15 cellular contexts compared by ENCODE assay signal in genomic region chr11:131658952-131659351, GRCh38.
DNase-seq lines count a peak whose midpoint lies in the region; ATAC-seq, FAIRE-seq and TF ChIP-seq lines count a peak whose summit lies in the region.
"Had no signal": no experiment of that assay in that cellular context is flagged by ENCODE, and none has a peak within 500 bp of the region (broad histone marks: within the 10 kb centered on the region; RNA-seq: fewer than 3 reads in every experiment).

No MANE protein-coding gene starts in this region.

- ATAC-seq in GM21515 (IDR thresholded peaks at IDR 0.05; ENCODE audit: unreplicated experiment) = peak; percentile 80
- ATAC-seq in HG03378 (IDR thresholded peaks at IDR 0.05; ENCODE audit: unreplicated experiment) = peak; percentile 82
- ATAC-seq: effector memory CD8-positive, alpha-beta T cell; HCT116 had no signal

- no peak overlapping the region for H3K4me2 ChIP-seq in astrocyte (ENCODE audit: low read length)

- H3K27me3 Mint-ChIP-seq in astrocyte (ENCODE audit: low read depth, unreplicated experiment) = peaks cover 9% of the 10 kb centered on the region
- peaks cover 37% of the 10 kb centered on the region for H3K27me3 Mint-ChIP-seq in Caco-2 (ENCODE audit: insufficient read depth, unreplicated experiment)
- H3K27me3 Mint-ChIP-seq: activated CD4-positive, alpha-beta memory T cell treated with anti-CD3 and anti-CD28 coated beads for 36 hours had no signal

- CTCF ChIA-PET in Caco-2 (lab: Charles Lee) = no interaction called here

- H3K9me3 ChIP-seq in astrocyte (ENCODE audit: insufficient read depth, low read depth, low read length) (no peaks in the 10 kb centered on the region), Caco-2 (no peaks in the 10 kb centered on the region)
- H3K9me3 ChIP-seq: uterus had no signal

- H3K4me3 ChIP-seq in astrocyte (ENCODE audit: insufficient read depth, low read depth, low read length) = no peak overlapping the region
- H3K4me3 ChIP-seq in Caco-2 (ENCODE audit: low read depth, low read length) = no peak overlapping the region
- H3K4me3 ChIP-seq: SK-N-MC, uterus had no signal

- peaks cover 3% of the 10 kb centered on the region for H3K36me3 Mint-ChIP-seq in astrocyte (ENCODE audit: low read depth, unreplicated experiment)
- no peaks in the 10 kb centered on the region for H3K36me3 Mint-ChIP-seq in Caco-2 (ENCODE audit: insufficient read depth, unreplicated experiment)
- H3K36me3 Mint-ChIP-seq: activated CD4-positive, alpha-beta memory T cell treated with anti-CD3 and anti-CD28 coated beads for 36 hours had no signal

- no peak overlapping the region for H3K9ac ChIP-seq in astrocyte (ENCODE audit: low read length)

- H3K9me3 Mint-ChIP-seq in astrocyte (ENCODE audit: unreplicated experiment) (no peaks in the 10 kb centered on the region), Caco-2 (ENCODE audit: unreplicated experiment) (no peaks in the 10 kb centered on the region)
- H3K9me3 Mint-ChIP-seq: activated CD4-positive, alpha-beta memory T cell treated with anti-CD3 and anti-CD28 coated beads for 36 hours had no signal

- no TSS peak for BruUV-seq in Caco-2 (replicated peaks; lab: Mats Ljungman, UMichigan)

- POLR2A ChIA-PET in Caco-2 (lab: Charles Lee) = no interaction called here

- peaks cover 22% of the 10 kb centered on the region for H3K4me1 ChIP-seq in astrocyte (ENCODE audit: insufficient read depth, low read length)
- H3K4me1 ChIP-seq in Caco-2 = no peaks in the 10 kb centered on the region
- H3K4me1 ChIP-seq: uterus had no signal

- H3K4me1 Mint-ChIP-seq in astrocyte (ENCODE audit: low read depth, unreplicated experiment) = peaks cover 70% of the 10 kb centered on the region
- H3K4me1 Mint-ChIP-seq in Caco-2 (ENCODE audit: low read depth, unreplicated experiment) = no peaks in the 10 kb centered on the region

- no peak overlapping the region for H2AFZ ChIP-seq in astrocyte (ENCODE audit: low read depth, low read length)

- H3K36me3 ChIP-seq in astrocyte (ENCODE audit: insufficient read depth, low read length) (no peaks in the 10 kb centered on the region), Caco-2 (ENCODE audit: control insufficient read depth, insufficient read depth, low read length) (no peaks in the 10 kb centered on the region)
- H3K36me3 ChIP-seq: uterus had no signal

- intact Hi-C loops in Caco-2 (cut with micrococcal nuclease; ENCODE audit: unreplicated experiment) = no loop called here

- H3K27me3 ChIP-seq in astrocyte (ENCODE audit: insufficient read depth, low read length) (no peaks in the 10 kb centered on the region), Caco-2 (replicated peaks; ENCODE audit: control insufficient read depth, insufficient read depth, low read length) (no peaks in the 10 kb centered on the region)
- H3K27me3 ChIP-seq: uterus had no signal

- H3K27ac ChIP-seq in astrocyte (ENCODE audit: low read depth, low read length) = no peak overlapping the region
- H3K27ac ChIP-seq in substantia nigra (ENCODE audit: low read depth, low read length, poor library complexity, severe bottlenecking) = no peak overlapping the region
- H3K27ac ChIP-seq: SK-N-MC, uterus had no signal

- H3K4me3 Mint-ChIP-seq in astrocyte (ENCODE audit: unreplicated experiment) = peak overlapping the region; percentile 15
- H3K4me3 Mint-ChIP-seq in Caco-2 (ENCODE audit: unreplicated experiment) = no peak overlapping the region
- H3K4me3 Mint-ChIP-seq: activated CD4-positive, alpha-beta memory T cell treated with anti-CD3 and anti-CD28 coated beads for 36 hours; effector memory CD8-positive, alpha-beta T cell had no signal

- H4K20me1 ChIP-seq in astrocyte (ENCODE audit: insufficient read depth, low read length) = no peaks in the 10 kb centered on the region

- FAIRE-seq in GM12892 (lab: Jason Lieb, UNC) (peak; percentile 40), astrocyte (lab: Jason Lieb, UNC) (no peak)

- H3K79me2 ChIP-seq in astrocyte (ENCODE audit: insufficient read depth, low read length) = no peaks in the 10 kb centered on the region

- DNase-seq in GM12892 (ENCODE audit: insufficient read length) (no peak), astrocyte (ENCODE audit: low read depth) (peak; percentile 38), hippocampal formation (lab: John Stamatoyannopoulos, UW) (no peak), NCI-H82 (lab: John Stamatoyannopoulos, UW) (no peak), Caco-2 (no peak), substantia nigra (lab: John Stamatoyannopoulos, UW) (no peak)
- DNase-seq: activated CD4-positive, alpha-beta memory T cell treated with anti-CD3 and anti-CD28 coated beads for 36 hours; AML-193; effector memory CD8-positive, alpha-beta T cell; IMR-90; uterus had no signal

- no peak for TF ChIP-seq CTCF in astrocyte (IDR thresholded peaks at IDR 0.05; ENCODE audit: insufficient read depth, low read depth, low read length)
- TF ChIP-seq CTCF in Caco-2 (IDR thresholded peaks at IDR 0.05; ENCODE audit: insufficient read depth in 1 of 2, low read depth in 1 of 2, low read length in 1 of 2, severe bottlenecking in 1 of 2, unreplicated experiment in 1 of 2) = no peak

- no peak for TF ChIP-seq POLR2A in GM12892 (IDR thresholded peaks at IDR 0.05; ENCODE audit: low read depth, low read length)

- peak overlapping the region; percentile 58 for H3K27ac Mint-ChIP-seq in astrocyte (ENCODE audit: unreplicated experiment)
- no peak overlapping the region for H3K27ac Mint-ChIP-seq in Caco-2 (ENCODE audit: unreplicated experiment)
- H3K27ac Mint-ChIP-seq: activated CD4-positive, alpha-beta memory T cell treated with anti-CD3 and anti-CD28 coated beads for 36 hours; effector memory CD8-positive, alpha-beta T cell had no signal
